ENCODE assay signal across 2 cellular contexts in genomic region chr6:166556336-166556735, GRCh38.
TF ChIP-seq lines count a peak whose summit lies in the region.

No MANE protein-coding gene starts in this region.

TF ChIP-seq in SK-N-SH, 30 proteins besides CTCF, POLR2A, EP300 and RAD21 (continued from another document):
- TF ChIP-seq MAX (IDR thresholded peaks at IDR 0.05; ENCODE audit: low read depth) (no peak), JUND (IDR thresholded peaks at IDR 0.05) (no peak), YY1 (IDR thresholded peaks at IDR 0.05; ENCODE audit: low read depth) (no peak), GABPA (IDR thresholded peaks at IDR 0.05; ENCODE audit: low read depth) (no peak), FOXM1 (IDR thresholded peaks at IDR 0.05; ENCODE audit: low read depth) (no peak), USF1 (IDR thresholded peaks at IDR 0.05; ENCODE audit: borderline replicate concordance, low read depth) (no peak), SIN3A (IDR thresholded peaks at IDR 0.05; ENCODE audit: borderline replicate concordance, low read depth, low read length) (no peak), TAF1 (IDR thresholded peaks at IDR 0.05; ENCODE audit: borderline replicate concordance, low read depth, low read length) (no peak), EZH2phosphoT487 (IDR thresholded peaks at IDR 0.05; ENCODE audit: borderline replicate concordance, low read depth) (no peak), USF2 (IDR thresholded peaks at IDR 0.05; ENCODE audit: borderline replicate concordance, low read depth, low read length) (no peak), RCOR1 (IDR thresholded peaks at IDR 0.05; ENCODE audit: low read length) (no peak), NFIC (IDR thresholded peaks at IDR 0.05; ENCODE audit: borderline replicate concordance) (no peak)
TF ChIP-seq in SK-N-SH: peak in this region for 0.

TF ChIP-seq in SK-N-SH treated with all-trans-retinoic acid at 6 μM for 48 hours, 23 proteins besides CTCF, POLR2A, EP300 and RAD21 (continued from another document):
- TF ChIP-seq PATZ1 (CRISPR knock-in tag; IDR thresholded peaks at IDR 0.05; ENCODE audit: borderline replicate concordance) = no peak
TF ChIP-seq in SK-N-SH treated with all-trans-retinoic acid at 6 μM for 48 hours: peak in this region for 0.
